6 cellular contexts compared by ENCODE assay signal in genomic region chr1:147326933-147327687, GRCh38.
DNase-seq lines count a peak whose midpoint lies in the region; TF ChIP-seq lines count a peak whose summit lies in the region.
"Not testable (repeated sequence)": the region's sequence is repeated elsewhere in the genome, so short reads cannot be mapped to it uniquely, and the experiment has no call there.

No MANE protein-coding gene starts in this region.

- not testable (repeated sequence) for H3K4me3 ChIP-seq in HEK293 (ENCODE audit: low read depth, low read length); hepatocyte
- peak overlapping the region; percentile 11 for H3K4me3 ChIP-seq in colonic mucosa

- intact Hi-C loops in colonic mucosa (cut with DNase I): not testable (repeated sequence)

- not testable (repeated sequence) for TF ChIP-seq CTCF in HEK293 (tag by site-specific recombination; IDR thresholded peaks at IDR 0.05); VCaP (conservative IDR thresholded peaks at IDR 0.05); colonic mucosa (IDR thresholded peaks at IDR 0.05); hepatocyte (IDR thresholded peaks at IDR 0.05; ENCODE audit: poor library complexity); neural crest cell (conservative IDR thresholded peaks at IDR 0.05)

- H3K9me3 Mint-ChIP-seq in neural crest cell: peaks cover 13% of the 10 kb centered on the region

- not testable (repeated sequence) for H3K27ac ChIP-seq in HEK293 (ENCODE audit: extremely low read depth, low read depth, low read length); colonic mucosa; hepatocyte
- peak overlapping the region; percentile 10; the same call in 1 of the 2 replicates for H3K27ac ChIP-seq in VCaP

- H3K4me1 ChIP-seq in HEK293 (ENCODE audit: control insufficient read depth, insufficient read depth, low read length); colonic mucosa; hepatocyte (ENCODE audit: insufficient read depth): not testable (repeated sequence)

- WGBS in hepatocyte (ENCODE audit: low lambda C conversion rate, missing lambda C conversion rate): 54% methylated on average over 26 of the region's 26 CpGs

- peak overlapping the region; percentile 33 for H3K4me2 ChIP-seq in hepatocyte

- not testable (repeated sequence) for H3K27me3 Mint-ChIP-seq in neural crest cell (ENCODE audit: low read depth)

- CTCF ChIA-PET in HEK293 (lab: Yijun Ruan, JAX): not testable (repeated sequence)

- H3K27me3 ChIP-seq in colonic mucosa, hepatocyte: not testable (repeated sequence)

- not testable (repeated sequence) for H3K79me2 ChIP-seq in hepatocyte

- DNase-seq in NCI-H748 (lab: John Stamatoyannopoulos, UW; ENCODE audit: unreplicated experiment): peak; percentile 43
- DNase-seq in colonic mucosa; hepatocyte (ENCODE audit: low spot score); neural crest cell (ENCODE audit: low read depth, low spot score): not testable (repeated sequence)

- not testable (repeated sequence) for H3K9me2 ChIP-seq in hepatocyte (replicated peaks; ENCODE audit: insufficient read depth)

- H3K4me1 Mint-ChIP-seq in neural crest cell: not testable (repeated sequence)

- not testable (repeated sequence) for H4K20me1 ChIP-seq in hepatocyte (ENCODE audit: insufficient read depth, poor library complexity, severe bottlenecking)

- H3K4me3 Mint-ChIP-seq in neural crest cell: peak overlapping the region; percentile 84

- not testable (repeated sequence) for H3K36me3 Mint-ChIP-seq in neural crest cell (ENCODE audit: low read depth)

- H3K27ac Mint-ChIP-seq in neural crest cell (ENCODE audit: unreplicated experiment): peak overlapping the region; percentile 43

- H3K9ac ChIP-seq in colonic mucosa (ENCODE audit: low read depth in 2 of 2, low read length in 2 of 2): not testable (repeated sequence)

- not testable (repeated sequence) for H2AFZ ChIP-seq in hepatocyte

- not testable (repeated sequence) for H3K36me3 ChIP-seq in HEK293 (ENCODE audit: control insufficient read depth in 2 of 2, insufficient read depth in 1 of 2, low read length in 2 of 2); colonic mucosa; hepatocyte (replicated peaks; ENCODE audit: insufficient read depth, low read depth)

- not testable (repeated sequence) for H3K9me3 ChIP-seq in HEK293 (ENCODE audit: control insufficient read depth, insufficient read depth, low read depth, low read length); colonic mucosa; hepatocyte (ENCODE audit: low read depth)

- POLR2A ChIA-PET in HEK293 (lab: Yijun Ruan, JAX): not testable (repeated sequence)

TF ChIP-seq in HEK293, 187 proteins besides CTCF, POLR2A, EP300 and RAD21:
- TF ChIP-seq ZIC2 (tag by site-specific recombination; IDR thresholded peaks at IDR 0.05) (peak; percentile 51), ZFP69B (tag by site-specific recombination; IDR thresholded peaks at IDR 0.05) (peak; percentile 55; the same call in 1 of the 2 replicates), FEZF1 (tag by site-specific recombination; IDR thresholded peaks at IDR 0.05) (0 out of 2 replicates have a peak, but pooled peaks have one; percentile 5), ZBTB26 (tag by site-specific recombination; optimal IDR thresholded peaks at IDR 0.05) (peak; percentile 15), ZFHX2 (tag by site-specific recombination; conservative IDR thresholded peaks at IDR 0.05) (peak; percentile 50), ZNF335 (tag by site-specific recombination; conservative IDR thresholded peaks at IDR 0.05) (0 out of 2 replicates have a peak, but pooled peaks have one; percentile 30), GLIS1 (tag by site-specific recombination; IDR thresholded peaks at IDR 0.05) (peak; percentile 58), GLIS2 (tag by site-specific recombination; IDR thresholded peaks at IDR 0.05) (peak; percentile 24; the same call in 1 of the 2 replicates), ZNF341 (tag by site-specific recombination; IDR thresholded peaks at IDR 0.05; ENCODE audit: low read depth) (peak; percentile 48), EGR2 (tag by site-specific recombination; IDR thresholded peaks at IDR 0.05; ENCODE audit: low read depth) (0 out of 2 replicates have a peak, but pooled peaks have one; percentile 28), KLF1 (tag by site-specific recombination; IDR thresholded peaks at IDR 0.05) (peak; percentile 83)
TF ChIP-seq in HEK293: peak in this region for 11; not testable (repeated sequence) for 176.
